16 cellular contexts compared by ENCODE assay signal in the genomic region with DNA sequence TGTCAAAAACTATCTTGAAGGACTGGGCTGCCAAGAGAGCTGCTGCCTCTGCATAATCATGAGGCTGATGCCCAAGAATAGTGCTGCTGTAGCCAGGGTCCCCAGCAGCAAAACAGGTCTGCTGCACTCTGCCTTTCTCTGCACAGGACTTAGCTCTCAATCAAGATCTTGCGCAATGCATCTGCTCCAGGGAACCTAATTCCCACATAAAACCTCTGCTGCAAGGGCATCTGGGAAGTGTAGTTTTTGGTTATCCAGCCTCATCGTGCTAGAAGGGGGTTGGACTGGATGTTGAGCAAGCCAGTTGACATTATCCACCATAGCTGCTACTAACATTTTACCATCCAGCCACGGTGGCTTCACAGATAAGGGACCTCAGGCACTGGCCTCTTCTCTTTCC.
DNase-seq lines count a peak whose midpoint lies in the region; ATAC-seq, FAIRE-seq and TF ChIP-seq lines count a peak whose summit lies in the region.
"Had no signal": no experiment of that assay in that cellular context is flagged by ENCODE, and none has a peak within 500 bp of the region (broad histone marks: within the 10 kb centered on the region; RNA-seq: fewer than 3 reads in every experiment).

No MANE protein-coding gene starts in this region.

- H3K4me1 ChIP-seq in BE2C (no peaks in the 10 kb centered on the region), HEK293 (ENCODE audit: control insufficient read depth, insufficient read depth, low read length) (no peaks in the 10 kb centered on the region), thyroid gland (no peaks in the 10 kb centered on the region)

- ATAC-seq in left ventricle myocardium superior (no peak), left colon (no peak)
- ATAC-seq: GM12878 had no signal

- POLR2A ChIA-PET in HEK293 (lab: Yijun Ruan, JAX) = no interaction called here

- H3K27me3 ChIP-seq in BE2C (no peaks in the 10 kb centered on the region), thyroid gland (no peaks in the 10 kb centered on the region)

- H3K4me3 ChIP-seq in BE2C (ENCODE audit: low read depth, low read length) (no peak overlapping the region), HEK293 (ENCODE audit: low read depth, low read length) (no peak overlapping the region), thyroid gland (replicated peaks in 1 of 3) (no peak overlapping the region)
- H3K4me3 ChIP-seq: GM12878, skin epidermis had no signal

- H3K9me3 ChIP-seq in BE2C (no peaks in the 10 kb centered on the region), HEK293 (ENCODE audit: control insufficient read depth, insufficient read depth, low read depth, low read length) (no peaks in the 10 kb centered on the region), thyroid gland (no peaks in the 10 kb centered on the region)

- intact Hi-C loops in thyroid gland (cut with DNase I) (no loop called here), left ventricle myocardium superior (cut with micrococcal nuclease) (no loop called here), left colon (cut with DNase I, micrococcal nuclease) (no loop called here)

- TF ChIP-seq POLR2A in thyroid gland (IDR thresholded peaks at IDR 0.05) = no peak
- TF ChIP-seq POLR2A in GM12891 (IDR thresholded peaks at IDR 0.05; ENCODE audit: low read depth, low read length) = no peak

- 53 to 61% methylated on average over 3 of the region's 3 CpGs for WGBS in thyroid gland, 2 donors

- TF ChIP-seq CTCF in BE2C (IDR thresholded peaks at IDR 0.05; ENCODE audit: low read depth, low read length) (no peak), HEK293 (tag by site-specific recombination; IDR thresholded peaks at IDR 0.05) (no peak), thyroid gland (IDR thresholded peaks at IDR 0.05) (no peak)

- no peaks in the 10 kb centered on the region for H3K36me3 ChIP-seq in BE2C
- no peaks in the 10 kb centered on the region for H3K36me3 ChIP-seq in HEK293 (ENCODE audit: control insufficient read depth in 2 of 2, insufficient read depth in 1 of 2, low read length in 2 of 2)
- H3K36me3 ChIP-seq in thyroid gland = no peaks in the 10 kb centered on the region

- FAIRE-seq in GM12891 (lab: Jason Lieb, UNC) = no peak
- FAIRE-seq: astrocyte, GM12878 had no signal

- CTCF ChIA-PET in HEK293 (lab: Yijun Ruan, JAX) = interaction anchor here (0.8 to 1.0 kb wide), 2 partner anchors 10 to 34 kb away, joined by 3 read pairs; no protein-coding TSS in a partner anchor

- peak; percentile 9 for DNase-seq in BE2C
- peak; percentile 18 for DNase-seq in SW480 (ENCODE audit: low spot score)
- peak; percentile 20 for DNase-seq in iPS DF 19.7 (ENCODE audit: low read depth, low spot score)
- no peak for DNase-seq in thyroid gland
- no peak for DNase-seq in GM12891 (ENCODE audit: insufficient read length, low spot score)
- DNase-seq in left ventricle myocardium superior = no peak
- no peak for DNase-seq in left colon
- DNase-seq: CD8-positive, alpha-beta memory T cell; naive B cell; NCI-H1436 treated with DMSO at 0.1 percent for 48 hours had no signal

- no peak overlapping the region for H3K27ac ChIP-seq in HEK293 (ENCODE audit: extremely low read depth, low read depth, low read length)
- H3K27ac ChIP-seq in thyroid gland = no peak overlapping the region
- H3K27ac ChIP-seq: RWPE1, skin epidermis, VCaP had no signal

TF ChIP-seq in HEK293, 187 proteins besides CTCF, POLR2A, EP300 and RAD21 (continues in another document):
- TF ChIP-seq, protein P1, sequence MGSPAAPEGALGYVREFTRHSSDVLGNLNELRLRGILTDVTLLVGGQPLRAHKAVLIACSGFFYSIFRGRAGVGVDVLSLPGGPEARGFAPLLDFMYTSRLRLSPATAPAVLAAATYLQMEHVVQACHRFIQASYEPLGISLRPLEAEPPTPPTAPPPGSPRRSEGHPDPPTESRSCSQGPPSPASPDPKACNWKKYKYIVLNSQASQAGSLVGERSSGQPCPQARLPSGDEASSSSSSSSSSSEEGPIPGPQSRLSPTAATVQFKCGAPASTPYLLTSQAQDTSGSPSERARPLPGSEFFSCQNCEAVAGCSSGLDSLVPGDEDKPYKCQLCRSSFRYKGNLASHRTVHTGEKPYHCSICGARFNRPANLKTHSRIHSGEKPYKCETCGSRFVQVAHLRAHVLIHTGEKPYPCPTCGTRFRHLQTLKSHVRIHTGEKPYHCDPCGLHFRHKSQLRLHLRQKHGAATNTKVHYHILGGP (tag by site-specific recombination; IDR thresholded peaks at IDR 0.05) = no peak
- TF ChIP-seq ZBTB8A (tag by site-specific recombination; IDR thresholded peaks at IDR 0.05) (no peak), ZNF335 (tag by site-specific recombination; conservative IDR thresholded peaks at IDR 0.05) (no peak), PRDM1 (tag by site-specific recombination; IDR thresholded peaks at IDR 0.05) (no peak), ZNF121 (tag by site-specific recombination; IDR thresholded peaks at IDR 0.05) (no peak), ZNF221 (tag by site-specific recombination; IDR thresholded peaks at IDR 0.05; ENCODE audit: borderline replicate concordance) (no peak), ZBTB20 (tag by site-specific recombination; IDR thresholded peaks at IDR 0.05) (peak; percentile 36; the same call in 1 of the 2 replicates), ZNF837 (tag by site-specific recombination; IDR thresholded peaks at IDR 0.05) (no peak), ZSCAN23 (tag by site-specific recombination; IDR thresholded peaks at IDR 0.05) (no peak), ZNF777 (tag by site-specific recombination; IDR thresholded peaks at IDR 0.05; ENCODE audit: borderline replicate concordance) (no peak), ZBTB21 (tag by site-specific recombination; IDR thresholded peaks at IDR 0.05) (no peak), KLF16 (tag by site-specific recombination; IDR thresholded peaks at IDR 0.05) (no peak), ZNF2 (tag by site-specific recombination; IDR thresholded peaks at IDR 0.05) (no peak), IKZF3 (tag by site-specific recombination; IDR thresholded peaks at IDR 0.05) (peak; percentile 48; the same call in 1 of the 2 replicates), GLIS2 (tag by site-specific recombination; IDR thresholded peaks at IDR 0.05) (no peak), ZNF169 (tag by site-specific recombination; IDR thresholded peaks at IDR 0.05) (no peak), ZNF133 (tag by site-specific recombination; IDR thresholded peaks at IDR 0.05) (no peak), ZBTB17 (tag by site-specific recombination; IDR thresholded peaks at IDR 0.05) (peak; percentile 72), ZEB2 (tag by site-specific recombination; IDR thresholded peaks at IDR 0.05) (no peak), ZNF324 (tag by site-specific recombination; IDR thresholded peaks at IDR 0.05) (no peak), REPIN1 (tag by site-specific recombination; IDR thresholded peaks at IDR 0.05; ENCODE audit: low read depth) (no peak)

TF ChIP-seq in GM12891, 5 proteins besides CTCF, POLR2A, EP300 and RAD21:
- TF ChIP-seq POLR2AphosphoS5 (IDR thresholded peaks at IDR 0.05; ENCODE audit: low read depth, low read length) = no peak
- TF ChIP-seq TAF1 (IDR thresholded peaks at IDR 0.05; ENCODE audit: low read depth, low read length) = no peak
- TF ChIP-seq PAX5 (IDR thresholded peaks at IDR 0.05; ENCODE audit: insufficient read depth, low read length, severe bottlenecking) = no peak
- TF ChIP-seq SPI1 (IDR thresholded peaks at IDR 0.05; ENCODE audit: low read depth, low read length) = no peak
- no peak for TF ChIP-seq POU2F2 (IDR thresholded peaks at IDR 0.05; ENCODE audit: low read depth, low read length)

Comparison
In these comparisons a context has a peak if more than half of its experiments do, and no peak if none do; other contexts are left out.
1. DNase-seq: peak in BE2C (single experiment), SW480 (single experiment) and iPS DF 19.7 (single experiment); none in thyroid gland (0 of 2), GM12891 (single experiment), left ventricle myocardium superior (single experiment) and left colon (0 of 2).